Comparison of ENCODE assay signal across 21 cellular contexts in genomic region chr9:114000671-114001409, GRCh38.
DNase-seq lines count a peak whose midpoint lies in the region; ATAC-seq, FAIRE-seq and TF ChIP-seq lines count a peak whose summit lies in the region.
"Had no signal": no experiment of that assay in that cellular context is flagged by ENCODE, and none has a peak within 500 bp of the region (broad histone marks: within the 10 kb centered on the region; RNA-seq: fewer than 3 reads in every experiment).

No MANE protein-coding gene starts in this region.

- intact Hi-C loops in left cardiac atrium (cut with DNase I) (no loop called here), colonic mucosa (cut with DNase I) (no loop called here)

- peak; percentile 56 for DNase-seq in right atrium auricular region (ENCODE audit: low spot score)
- no peak for DNase-seq in left cardiac atrium
- DNase-seq in colonic mucosa, result peak; percentile 13
- DNase-seq in mucosa of gallbladder (ENCODE audit: low spot score), result peak; percentile 8
- peak; percentile 35 for DNase-seq in ureter (ENCODE audit: low spot score)
- DNase-seq in medulla oblongata (ENCODE audit: extremely low spot score), result no peak
- DNase-seq in GM12891 (ENCODE audit: insufficient read length, low spot score), result no peak
- DNase-seq: activated CD4-positive, alpha-beta T cell treated with anti-CD3 and anti-CD28 coated beads, Interleukin-2, amount 50 U/mL, for 1 hour; activated gamma-delta T cell; AML-193; amygdala; Calu3; gastrocnemius medialis; lower lobe of right lung; NCI-H1930; NCI-H526 treated with DMSO at 0.1 percent for 48 hours; stimulated activated CD4-positive, alpha-beta T cell treated with anti-CD3 and anti-CD28 coated beads, Interleukin-2, amount 100 ng/mL, for 48 hours had no signal

- no peaks in the 10 kb centered on the region for H3K9me3 ChIP-seq in right atrium auricular region
- no peaks in the 10 kb centered on the region for H3K9me3 ChIP-seq in colonic mucosa
- H3K9me3 ChIP-seq: gastrocnemius medialis, lower lobe of right lung, right lobe of liver had no signal

- H3K4me3 ChIP-seq in right atrium auricular region (no peak overlapping the region), colonic mucosa (no peak overlapping the region)
- H3K4me3 ChIP-seq: gastrocnemius medialis, lower lobe of right lung, neural progenitor cell, right lobe of liver had no signal

- H3K4me1 ChIP-seq in right atrium auricular region (peaks cover 0 to 32% of the 10 kb centered on the region in 2 donors), colonic mucosa (no peaks in the 10 kb centered on the region)
- H3K4me1 ChIP-seq: neural progenitor cell had no signal

- no peak overlapping the region for H3K27ac ChIP-seq in right atrium auricular region
- no peak overlapping the region for H3K27ac ChIP-seq in colonic mucosa
- H3K27ac ChIP-seq: lower lobe of right lung, neural progenitor cell, right lobe of liver had no signal

- H3K27me3 ChIP-seq in right atrium auricular region, result no peaks in the 10 kb centered on the region
- no peaks in the 10 kb centered on the region for H3K27me3 ChIP-seq in colonic mucosa
- H3K27me3 ChIP-seq: gastrocnemius medialis, neural progenitor cell, right lobe of liver had no signal

- no peaks in the 10 kb centered on the region for H3K36me3 ChIP-seq in right atrium auricular region
- H3K36me3 ChIP-seq in colonic mucosa, result no peaks in the 10 kb centered on the region
- H3K36me3 ChIP-seq: gastrocnemius medialis, lower lobe of right lung, neural progenitor cell, right lobe of liver had no signal

- FAIRE-seq in GM12891 (lab: Jason Lieb, UNC), result no peak
- FAIRE-seq: TTC549 had no signal

- TF ChIP-seq CTCF in right atrium auricular region (IDR thresholded peaks at IDR 0.05), result no peak
- TF ChIP-seq CTCF in colonic mucosa (IDR thresholded peaks at IDR 0.05), result no peak

- no peak for TF ChIP-seq POLR2A in GM12891 (IDR thresholded peaks at IDR 0.05; ENCODE audit: low read depth, low read length)

- no peak overlapping the region for H3K9ac ChIP-seq in colonic mucosa (ENCODE audit: low read depth in 2 of 2, low read length in 2 of 2)
- H3K9ac ChIP-seq: neural progenitor cell had no signal

- ATAC-seq in left cardiac atrium, result no peak
- ATAC-seq in HG02885 (IDR thresholded peaks at IDR 0.05; ENCODE audit: poor library complexity, unreplicated experiment), result no peak
- ATAC-seq: lower lobe of right lung, right lobe of liver had no signal

TF ChIP-seq in GM12891, 5 proteins besides CTCF, POLR2A, EP300 and RAD21:
- TF ChIP-seq POU2F2 (IDR thresholded peaks at IDR 0.05; ENCODE audit: low read depth, low read length) (no peak), SPI1 (IDR thresholded peaks at IDR 0.05; ENCODE audit: low read depth, low read length) (no peak), TAF1 (IDR thresholded peaks at IDR 0.05; ENCODE audit: low read depth, low read length) (no peak), POLR2AphosphoS5 (IDR thresholded peaks at IDR 0.05; ENCODE audit: low read depth, low read length) (no peak), PAX5 (IDR thresholded peaks at IDR 0.05; ENCODE audit: insufficient read depth, low read length, severe bottlenecking) (no peak)

Comparison
In these comparisons a context has a peak if more than half of its experiments do, and no peak if none do; other contexts are left out.
1. DNase-seq: peak in right atrium auricular region (single experiment), colonic mucosa (single experiment), mucosa of gallbladder (single experiment) and ureter (single experiment); none in left cardiac atrium (single experiment), medulla oblongata (single experiment) and GM12891 (single experiment).